In the genomic region with DNA sequence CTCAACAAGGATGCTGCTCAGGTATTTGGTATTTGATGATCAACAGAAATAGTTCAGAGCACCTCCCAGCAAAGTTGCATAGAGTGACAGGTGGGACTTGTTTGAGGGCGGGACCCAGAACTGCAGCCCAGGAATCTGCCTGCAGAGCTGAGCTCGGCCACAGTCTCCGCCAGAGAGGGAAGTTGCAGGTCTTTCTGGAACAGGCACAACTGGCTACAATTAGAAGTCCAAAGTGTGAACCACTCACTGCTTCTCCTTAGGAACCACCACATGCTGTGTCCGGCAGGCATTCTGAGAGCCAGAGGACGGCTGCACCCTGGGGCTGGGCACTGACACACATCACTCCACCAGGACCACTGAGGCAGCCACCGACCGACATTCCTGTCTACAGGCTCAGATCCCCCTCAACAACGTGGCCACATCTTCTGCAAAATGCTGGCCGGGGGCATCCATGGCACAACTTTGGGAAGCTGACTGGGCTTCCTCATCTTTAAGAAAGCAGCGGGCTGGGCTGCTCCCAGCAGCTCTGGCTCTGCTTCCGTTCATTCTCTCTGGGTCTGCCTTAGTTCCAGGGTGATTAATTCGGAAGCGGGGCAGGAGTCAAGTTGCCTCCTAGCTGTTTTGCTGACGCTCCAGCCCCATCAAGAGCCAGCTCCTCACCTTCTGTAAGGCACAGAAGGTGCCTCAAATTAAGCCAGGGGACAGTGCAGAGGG, we compare ENCODE assay signal across 11 cellular contexts. TPM values are rescaled to one million over a fixed set of nuclear protein-coding genes. Genes with fewer than 3 reads are reported as not detected.
DNase-seq lines count a peak whose midpoint lies in the region; ATAC-seq, FAIRE-seq and TF ChIP-seq lines count a peak whose summit lies in the region.
"Had no signal": no experiment of that assay in that cellular context is flagged by ENCODE, and none has a peak within 500 bp of the region (broad histone marks: within the 10 kb centered on the region; RNA-seq: fewer than 3 reads in every experiment).

No MANE protein-coding gene starts in this region.

- no peaks in the 10 kb centered on the region for H3K9me1 ChIP-seq in endothelial cell of umbilical vein (replicated peaks; ENCODE audit: control insufficient read depth, extremely low read depth, insufficient read depth, low read length)

- FAIRE-seq in endothelial cell of umbilical vein (lab: Jason Lieb, UNC), result peak; percentile 64

- H3K27me3 ChIP-seq in A673 (replicated peaks; ENCODE audit: insufficient read depth, low read depth, low read length, poor library complexity), result peaks cover 42% of the 10 kb centered on the region
- H3K27me3 ChIP-seq in HUES64 (ENCODE audit: insufficient read depth, low read length), result peaks cover 28% of the 10 kb centered on the region
- peaks cover 16 to 29% of the 10 kb centered on the region in 2 experiments for H3K27me3 ChIP-seq in endothelial cell of umbilical vein (ENCODE audit: control insufficient read depth in 2 of 2, insufficient read depth in 2 of 2, low read length in 2 of 2)
- no peaks in the 10 kb centered on the region for H3K27me3 ChIP-seq in thyroid gland

- intact Hi-C loops in A673 (cut with micrococcal nuclease; ENCODE audit: unreplicated experiment) (no loop called here), endothelial cell of umbilical vein (cut with micrococcal nuclease) (no loop called here), thyroid gland (cut with DNase I) (no loop called here)

- POLR2A ChIA-PET in A673 (lab: Charles Lee; ENCODE audit: low non-redundant PET) (interaction anchor here (0.7 kb wide), 1 partner anchor 49 kb away, joined by 3 read pairs; no protein-coding TSS in a partner anchor), endothelial cell of umbilical vein (lab: Charles Lee) (interaction anchor here (0.6 kb wide), 1 partner anchor 350 kb away, joined by 3 read pairs; no protein-coding TSS in a partner anchor)

- peak overlapping the region; percentile 65 for H2AFZ ChIP-seq in endothelial cell of umbilical vein (ENCODE audit: low read depth, low read length)

- CTCF ChIA-PET in A673 (lab: Charles Lee) (no interaction called here), endothelial cell of umbilical vein (lab: Charles Lee) (no interaction called here)

- H4K20me1 ChIP-seq in endothelial cell of umbilical vein (replicated peaks; ENCODE audit: control insufficient read depth, extremely low read depth, insufficient read depth, low read length), result no peaks in the 10 kb centered on the region

- ATAC-seq in HG02623 (IDR thresholded peaks at IDR 0.05; ENCODE audit: unreplicated experiment), result no peak

- no peaks in the 10 kb centered on the region for H3K79me2 ChIP-seq in endothelial cell of umbilical vein (ENCODE audit: control insufficient read depth, insufficient read depth, low read length)

- H3K4me1 ChIP-seq in A673 (ENCODE audit: insufficient read depth, low read length, poor library complexity, severe bottlenecking) (peaks cover 3% of the 10 kb centered on the region), HUES64 (ENCODE audit: insufficient read depth, low read length) (no peaks in the 10 kb centered on the region), endothelial cell of umbilical vein (ENCODE audit: control insufficient read depth, extremely low read depth, insufficient read depth, low read length) (peaks cover 4% of the 10 kb centered on the region), mesodermal cell (ENCODE audit: control insufficient read depth, insufficient read depth, low read length, poor library complexity, severe bottlenecking) (peaks cover 12% of the 10 kb centered on the region), thyroid gland (peaks cover 4 to 14% of the 10 kb centered on the region in 2 donors)
- H3K4me1 ChIP-seq: HAP-1 had no signal

- no peaks in the 10 kb centered on the region for H3K36me3 ChIP-seq in A673 (ENCODE audit: insufficient read depth, low read length, poor library complexity, severe bottlenecking)
- no peaks in the 10 kb centered on the region for H3K36me3 ChIP-seq in HUES64 (ENCODE audit: insufficient read depth, low read length)
- no peaks in the 10 kb centered on the region for H3K36me3 ChIP-seq in endothelial cell of umbilical vein (ENCODE audit: control insufficient read depth in 2 of 2, extremely low read depth in 1 of 2, insufficient read depth in 2 of 2, low read length in 2 of 2)
- no peaks in the 10 kb centered on the region for H3K36me3 ChIP-seq in mesodermal cell (ENCODE audit: control insufficient read depth, insufficient read depth, low read length)
- H3K36me3 ChIP-seq in thyroid gland, result no peaks in the 10 kb centered on the region
- H3K36me3 ChIP-seq: HAP-1, uterus had no signal

- dilution Hi-C loops in endothelial cell of umbilical vein (cut with MboI; ENCODE audit: extremely low pct_ligation_motif_present, low sequenced_read_pairs), result no loop called here

- TF ChIP-seq POLR2A in endothelial cell of umbilical vein (IDR thresholded peaks at IDR 0.05; ENCODE audit: low read depth, low read length) (no peak), thyroid gland (IDR thresholded peaks at IDR 0.05) (no peak)

- no peak overlapping the region for H3K9ac ChIP-seq in HUES64 (ENCODE audit: low read depth, low read length)
- H3K9ac ChIP-seq in endothelial cell of umbilical vein (replicated peaks; ENCODE audit: extremely low read depth, insufficient read depth, low read length), result no peak overlapping the region

- DNase-seq in A673 (ENCODE audit: low spot score) (peak; percentile 12), endothelial cell of umbilical vein (ENCODE audit: low read depth, low spot score) (peak; percentile 24), NCI-H774 (lab: John Stamatoyannopoulos, UW) (no peak), NCI-H2196 (lab: John Stamatoyannopoulos, UW; ENCODE audit: unreplicated experiment) (no peak), thyroid gland (no peak)
- DNase-seq: NCI-H524 treated with DMSO at 0.1 percent for 48 hours, uterus had no signal

- whole genome bisulfite sequencing in HUES64, result 30% methylated on average over 14 of the region's 14 CpGs
- 22 to 41% methylated on average over 8 to 13 of the region's 14 CpGs for WGBS in mesodermal cell (ENCODE audit: insufficient coverage in 2 of 2), 2 experiments
- WGBS in thyroid gland, 2 donors, result 28 to 42% methylated on average over 8 to 14 of the region's 14 CpGs

- H3K27ac ChIP-seq in A673 (ENCODE audit: low read depth, low read length, poor library complexity, severe bottlenecking) (no peak overlapping the region), HUES64 (ENCODE audit: low read depth, low read length) (no peak overlapping the region), endothelial cell of umbilical vein (ENCODE audit: insufficient read depth, low read depth, low read length) (no peak overlapping the region), mesodermal cell (ENCODE audit: low read depth, low read length, severe bottlenecking) (no peak overlapping the region), thyroid gland (no peak overlapping the region)
- H3K27ac ChIP-seq: uterus had no signal

- H3K4me3 ChIP-seq in A673 (ENCODE audit: low read depth, low read length, poor library complexity, severe bottlenecking), result peak overlapping the region; percentile 32
- peak overlapping the region; percentile 55 for H3K4me3 ChIP-seq in HUES64 (ENCODE audit: low read length)
- H3K4me3 ChIP-seq in endothelial cell of umbilical vein (replicated peaks in 1 of 3; ENCODE audit: insufficient read depth in 1 of 3, low read depth in 1 of 3, low read length in 3 of 3), result peak overlapping the region in 1 of 3 experiments; percentile 17
- peak overlapping the region; percentile 23 for H3K4me3 ChIP-seq in mesodermal cell (ENCODE audit: extremely low read depth, insufficient read depth, low read length, poor library complexity, severe bottlenecking)
- H3K4me3 ChIP-seq in thyroid gland (replicated peaks in 1 of 3), result peak overlapping the region in 1 of 3 donors; percentile 34
- H3K4me3 ChIP-seq: HAP-1 had no signal

- no TSS peak for BruUV-seq in A673 (replicated peaks; lab: Mats Ljungman, UMichigan)
- no TSS peak for BruUV-seq in endothelial cell of umbilical vein (replicated peaks; lab: Mats Ljungman, UMichigan)

- TF ChIP-seq CTCF in A673 (conservative IDR thresholded peaks at IDR 0.05; ENCODE audit: low read depth, low read length) (no peak), endothelial cell of umbilical vein (IDR thresholded peaks at IDR 0.05; ENCODE audit: extremely low read depth in 1 of 2, insufficient read depth in 1 of 2, low read depth in 1 of 2, low read length in 2 of 2) (no peak), thyroid gland (IDR thresholded peaks at IDR 0.05) (no peak)

- H3K9me3 ChIP-seq in A673 (ENCODE audit: low read depth, low read length, poor library complexity, severe bottlenecking) (peaks cover 6% of the 10 kb centered on the region), HUES64 (ENCODE audit: insufficient read depth, low read depth, low read length) (peaks cover 4% of the 10 kb centered on the region; the same call in 1 of the 2 replicates), endothelial cell of umbilical vein (replicated peaks; ENCODE audit: control insufficient read depth, insufficient read depth, low read length) (no peaks in the 10 kb centered on the region), mesodermal cell (ENCODE audit: control insufficient read depth, low read length) (peaks cover 4% of the 10 kb centered on the region), thyroid gland (no peaks in the 10 kb centered on the region)
- H3K9me3 ChIP-seq: uterus had no signal

- peak overlapping the region; percentile 39 for H3K4me2 ChIP-seq in endothelial cell of umbilical vein (ENCODE audit: insufficient read depth, low read length)

TF ChIP-seq in endothelial cell of umbilical vein, 7 proteins besides CTCF, POLR2A, EP300 and RAD21 (continues in another document):
- TF ChIP-seq FOS (IDR thresholded peaks at IDR 0.05; ENCODE audit: borderline replicate concordance, insufficient read depth, low read length) (no peak), EZH2 (IDR thresholded peaks at IDR 0.05; ENCODE audit: borderline replicate concordance, low read depth, low read length, severe bottlenecking) (no peak)
- TF ChIP-seq, protein P1, sequence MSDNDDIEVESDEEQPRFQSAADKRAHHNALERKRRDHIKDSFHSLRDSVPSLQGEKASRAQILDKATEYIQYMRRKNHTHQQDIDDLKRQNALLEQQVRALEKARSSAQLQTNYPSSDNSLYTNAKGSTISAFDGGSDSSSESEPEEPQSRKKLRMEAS (IDR thresholded peaks at IDR 0.05; ENCODE audit: insufficient read depth, insufficient read length), result no peak

RNA-seq across cellular contexts. Expression of a gene that starts 0.9 kb away (rescaled TPM):
- not detected in 2 replicates for total RNA-seq in A673 (2021)
- polyA plus RNA-seq in HUES64 (2013, experiment 1 of 2), result 0.50 TPM
- polyA plus RNA-seq in HUES64 (2013, experiment 2 of 2), result 1.0 TPM
- total RNA-seq in endothelial cell of umbilical vein, result 0.09 TPM in 1 of 2 replicates, not detected in the other
- polyA plus RNA-seq in endothelial cell of umbilical vein, result not detected in 2 replicates
- polyA plus RNA-seq in endothelial cell of umbilical vein (2011; cell fraction: cytosol; rRNA removed), result not detected in 2 replicates
- polyA plus RNA-seq in endothelial cell of umbilical vein (2011; cell fraction: nucleus; rRNA removed), result 0.05 and 0.06 TPM in 2 replicates
- 0.05 TPM in 1 of 2 replicates, not detected in the other for polyA plus RNA-seq in endothelial cell of umbilical vein (2012)
- not detected in 2 replicates for polyA minus RNA-seq in endothelial cell of umbilical vein
- polyA minus RNA-seq in endothelial cell of umbilical vein (2011; cell fraction: cytosol; rRNA and poly(A)+ RNA removed), result not detected
- polyA minus RNA-seq in endothelial cell of umbilical vein (2011; cell fraction: nucleus; rRNA and poly(A)+ RNA removed), result not detected in 2 replicates
- not detected for polyA plus RNA-seq in mesodermal cell (2013, experiment 1 of 2)
- polyA plus RNA-seq in mesodermal cell (2013, experiment 2 of 2), result not detected
- under 1 TPM in 1 of 4 donors, not detected in 3; 0.33 TPM for total RNA-seq in thyroid gland

Comparison
In these comparisons a context has a peak if more than half of its experiments do, and no peak if none do; other contexts are left out.
1. DNase-seq: peak in A673 (single experiment) and endothelial cell of umbilical vein (single experiment); none in NCI-H774 (single experiment), NCI-H2196 (single experiment) and thyroid gland (0 of 2).